ENCODE assay signal across 10 cellular contexts in genomic region chr20:32439132-32439829, GRCh38.
DNase-seq lines count a peak whose midpoint lies in the region; ATAC-seq lines count a peak whose summit lies in the region.
"Had no signal": no experiment of that assay in that cellular context is flagged by ENCODE, and none has a peak within 500 bp of the region (broad histone marks: within the 10 kb centered on the region; RNA-seq: fewer than 3 reads in every experiment).

No MANE protein-coding gene starts in this region.

- peaks cover 5% of the 10 kb centered on the region for H3K4me1 Mint-ChIP-seq in activated naive CD4-positive, alpha-beta T cell treated with anti-CD3 and anti-CD28 coated beads for 36 hours (ENCODE audit: low read depth)
- no peaks in the 10 kb centered on the region for H3K4me1 Mint-ChIP-seq in activated naive CD4-positive, alpha-beta T cell treated with anti-CD3 and anti-CD28 coated beads, Interleukin-2, amount 10 ng/mL, durations not matched to agents 7 days and 5 days
- peaks cover 44% of the 10 kb centered on the region for H3K4me1 Mint-ChIP-seq in activated T-cell treated with anti-CD3 and anti-CD28 coated beads, Interleukin-2, amount 50 U/mL, for 24 hours (ENCODE audit: low read depth)

- intact Hi-C loops in activated naive CD4-positive, alpha-beta T cell treated with anti-CD3 and anti-CD28 coated beads for 36 hours (cut with micrococcal nuclease) = no loop called here

- peak; percentile 16 for DNase-seq in activated naive CD4-positive, alpha-beta T cell treated with anti-CD3 and anti-CD28 coated beads for 36 hours
- DNase-seq in activated naive CD4-positive, alpha-beta T cell treated with anti-CD3 and anti-CD28 coated beads, Interleukin-2, amount 10 ng/mL, durations not matched to agents 7 days and 5 days = no peak
- DNase-seq in activated T-cell treated with anti-CD3 and anti-CD28 coated beads, Interleukin-2, amount 50 U/mL, for 24 hours = peak; percentile 39
- DNase-seq in left lobe of liver (ENCODE audit: low spot score) (no peak), GM19240 (ENCODE audit: insufficient read length, low spot score) (no peak), NCI-H2196 treated with DMSO at 0.1 percent for 48 hours (lab: John Stamatoyannopoulos, UW; ENCODE audit: unreplicated experiment) (no peak)
- DNase-seq: NCI-H1694 treated with DMSO at 0.1 percent for 48 hours had no signal

- no peak overlapping the region for H3K4me3 Mint-ChIP-seq in activated naive CD4-positive, alpha-beta T cell treated with anti-CD3 and anti-CD28 coated beads for 36 hours
- no peak overlapping the region for H3K4me3 Mint-ChIP-seq in activated naive CD4-positive, alpha-beta T cell treated with anti-CD3 and anti-CD28 coated beads, Interleukin-2, amount 10 ng/mL, durations not matched to agents 7 days and 5 days
- H3K4me3 Mint-ChIP-seq in activated T-cell treated with anti-CD3 and anti-CD28 coated beads, Interleukin-2, amount 50 U/mL, for 24 hours = no peak overlapping the region

- H3K27ac ChIP-seq in temporal lobe (ENCODE audit: low read depth, low read length) = peak overlapping the region; percentile 4
- H3K27ac ChIP-seq: epithelial cell of prostate had no signal

- CTCF ChIA-PET in activated naive CD4-positive, alpha-beta T cell treated with anti-CD3 and anti-CD28 coated beads for 36 hours (lab: Charles Lee) = interaction anchor here (0.7 to 0.9 kb wide), 4 partner anchors 273 to 377 kb away, joined by 3 to 4 read pairs (median 3); no protein-coding TSS in a partner anchor
- CTCF ChIA-PET in activated naive CD4-positive, alpha-beta T cell treated with anti-CD3 and anti-CD28 coated beads, Interleukin-2, amount 10 ng/mL, durations not matched to agents 7 days and 5 days (lab: Charles Lee) = interaction anchor here (0.6 kb wide), 1 partner anchor 185 kb away, joined by 4 read pairs; no protein-coding TSS in a partner anchor

- no peaks in the 10 kb centered on the region for H3K27me3 Mint-ChIP-seq in activated naive CD4-positive, alpha-beta T cell treated with anti-CD3 and anti-CD28 coated beads for 36 hours (ENCODE audit: low read depth)
- no peaks in the 10 kb centered on the region for H3K27me3 Mint-ChIP-seq in activated naive CD4-positive, alpha-beta T cell treated with anti-CD3 and anti-CD28 coated beads, Interleukin-2, amount 10 ng/mL, durations not matched to agents 7 days and 5 days
- H3K27me3 Mint-ChIP-seq in activated T-cell treated with anti-CD3 and anti-CD28 coated beads, Interleukin-2, amount 50 U/mL, for 24 hours = no peaks in the 10 kb centered on the region

- ATAC-seq in left lobe of liver (peak; percentile 6), HG03571 (IDR thresholded peaks at IDR 0.05; ENCODE audit: unreplicated experiment) (no peak)

- H3K27ac Mint-ChIP-seq in activated naive CD4-positive, alpha-beta T cell treated with anti-CD3 and anti-CD28 coated beads for 36 hours = no peak overlapping the region
- H3K27ac Mint-ChIP-seq in activated naive CD4-positive, alpha-beta T cell treated with anti-CD3 and anti-CD28 coated beads, Interleukin-2, amount 10 ng/mL, durations not matched to agents 7 days and 5 days = no peak overlapping the region
- H3K27ac Mint-ChIP-seq in activated T-cell treated with anti-CD3 and anti-CD28 coated beads, Interleukin-2, amount 50 U/mL, for 24 hours = peak overlapping the region; percentile 75

- no peaks in the 10 kb centered on the region for H3K9me3 Mint-ChIP-seq in activated naive CD4-positive, alpha-beta T cell treated with anti-CD3 and anti-CD28 coated beads for 36 hours
- H3K9me3 Mint-ChIP-seq in activated naive CD4-positive, alpha-beta T cell treated with anti-CD3 and anti-CD28 coated beads, Interleukin-2, amount 10 ng/mL, durations not matched to agents 7 days and 5 days = no peaks in the 10 kb centered on the region
- no peaks in the 10 kb centered on the region for H3K9me3 Mint-ChIP-seq in activated T-cell treated with anti-CD3 and anti-CD28 coated beads, Interleukin-2, amount 50 U/mL, for 24 hours

- H3K36me3 Mint-ChIP-seq in activated naive CD4-positive, alpha-beta T cell treated with anti-CD3 and anti-CD28 coated beads for 36 hours (ENCODE audit: low read depth) = peaks cover 20% of the 10 kb centered on the region
- H3K36me3 Mint-ChIP-seq in activated naive CD4-positive, alpha-beta T cell treated with anti-CD3 and anti-CD28 coated beads, Interleukin-2, amount 10 ng/mL, durations not matched to agents 7 days and 5 days = peaks cover 57% of the 10 kb centered on the region
- H3K36me3 Mint-ChIP-seq in activated T-cell treated with anti-CD3 and anti-CD28 coated beads, Interleukin-2, amount 50 U/mL, for 24 hours (ENCODE audit: low read depth) = peaks cover 87% of the 10 kb centered on the region

Comparison
In these comparisons a context has a peak if more than half of its experiments do, and no peak if none do; other contexts are left out.
1. DNase-seq: peak in activated naive CD4-positive, alpha-beta T cell treated with anti-CD3 and anti-CD28 coated beads for 36 hours (single experiment) and activated T-cell treated with anti-CD3 and anti-CD28 coated beads, Interleukin-2, amount 50 U/mL, for 24 hours (single experiment); none in activated naive CD4-positive, alpha-beta T cell treated with anti-CD3 and anti-CD28 coated beads, Interleukin-2, amount 10 ng/mL, durations not matched to agents 7 days and 5 days (single experiment), left lobe of liver (single experiment), GM19240 (single experiment) and NCI-H2196 treated with DMSO at 0.1 percent for 48 hours (single experiment).